Comparison of ENCODE assay signal across 16 cellular contexts in genomic region chr1:43153443-43153842, GRCh38. TPM values are rescaled to one million over a fixed set of nuclear protein-coding genes. Genes with fewer than 3 reads are reported as not detected.
DNase-seq lines count a peak whose midpoint lies in the region; ATAC-seq, FAIRE-seq and TF ChIP-seq lines count a peak whose summit lies in the region.
"Had no signal": no experiment of that assay in that cellular context is flagged by ENCODE, and none has a peak within 500 bp of the region (broad histone marks: within the 10 kb centered on the region; RNA-seq: fewer than 3 reads in every experiment).

No MANE protein-coding gene starts in this region.

- no peaks in the 10 kb centered on the region for H3K23me2 ChIP-seq in H1 (ENCODE audit: low read depth, low read length)

- TF ChIP-seq CTCF in RWPE2 (IDR thresholded peaks at IDR 0.05; ENCODE audit: poor library complexity, severe bottlenecking) (no peak), H1 (IDR thresholded peaks at IDR 0.05; ENCODE audit: control extremely low read depth in 1 of 3, insufficient read depth in 1 of 3, low read depth in 1 of 3, low read length in 3 of 3) (no peak), keratinocyte (optimal IDR thresholded peaks at IDR 0.05 in 1 of 3, IDR thresholded peaks at IDR 0.05 in 1 of 3, conservative IDR thresholded peaks at IDR 0.05 in 1 of 3; ENCODE audit: extremely low read depth in 1 of 3, insufficient read depth in 2 of 3, low read length in 3 of 3) (no peak)

- no peak overlapping the region for H3K18ac ChIP-seq in H1 (ENCODE audit: extremely low read depth, low read length)

- H3K9ac ChIP-seq in HUES6 (ENCODE audit: low read length), result no peak overlapping the region
- H3K9ac ChIP-seq in H1 (replicated peaks in 1 of 4; ENCODE audit: extremely low read depth in 1 of 4, low read depth in 3 of 4, low read length in 3 of 4), result no peak overlapping the region
- no peak overlapping the region for H3K9ac ChIP-seq in keratinocyte (ENCODE audit: control insufficient read depth, extremely low read depth, insufficient read depth, low read length)
- H3K9ac ChIP-seq: GM23248 had no signal

- no peaks in the 10 kb centered on the region for H3K79me2 ChIP-seq in H1 (ENCODE audit: control insufficient read depth in 1 of 2, insufficient read depth in 2 of 2, low read length in 2 of 2)
- no peaks in the 10 kb centered on the region for H3K79me2 ChIP-seq in keratinocyte (ENCODE audit: control insufficient read depth, insufficient read depth, low read length)

- no peak for ATAC-seq in RWPE2 (ENCODE audit: low read depth)
- no peak for ATAC-seq in stimulated activated memory B cell treated with anti-CD40 and anti-IgM and Interleukin-4, amounts not matched to agents 10 μg/mL and 1 μg/mL and 100 μg/mL, for 72 hours
- ATAC-seq: CD8-positive, alpha-beta T cell; HCT116 had no signal

- H3K27me3 ChIP-seq in HUES6 (ENCODE audit: control insufficient read depth, insufficient read depth, low read length), result no peaks in the 10 kb centered on the region
- no peaks in the 10 kb centered on the region for H3K27me3 ChIP-seq in RWPE2 (ENCODE audit: insufficient read depth, poor library complexity, severe bottlenecking)
- no peaks in the 10 kb centered on the region for H3K27me3 ChIP-seq in H1 (replicated peaks in 1 of 4; ENCODE audit: control insufficient read depth in 3 of 4, extremely low read depth in 1 of 4, insufficient read depth in 3 of 4, low read length in 3 of 4)
- no peaks in the 10 kb centered on the region for H3K27me3 ChIP-seq in keratinocyte (ENCODE audit: control insufficient read depth, extremely low read depth, insufficient read depth, low read length)

- POLR2A ChIA-PET in H1 (lab: Charles Lee; ENCODE audit: partially characterized antibody), result no interaction called here

- no peak overlapping the region for H2BK15ac ChIP-seq in H1 (ENCODE audit: low read length)

- H3K79me1 ChIP-seq in H1 (ENCODE audit: low read depth, low read length), result no peaks in the 10 kb centered on the region

- H2BK20ac ChIP-seq in H1 (ENCODE audit: low read length), result peak overlapping the region; percentile 43; the same call in 1 of the 2 replicates

- TF ChIP-seq EP300 in H1 (IDR thresholded peaks at IDR 0.05; ENCODE audit: borderline replicate concordance in 1 of 2, low read depth in 2 of 2, low read length in 2 of 2), result no peak

- 94% methylated on average over 6 of the region's 6 CpGs; no CpG with 5 or more reads in 1 of the 2 experiments for WGBS in H1 (ENCODE audit: extremely low coverage in 1 of 2, insufficient coverage in 1 of 2, insufficient read length in 1 of 2, insufficient replicate concordance in 2 of 2, low coverage in 1 of 2, low lambda C conversion rate in 2 of 2, missing lambda C conversion rate in 1 of 2), 2 experiments

- no peaks in the 10 kb centered on the region for H3K36me3 ChIP-seq in HUES6 (ENCODE audit: control insufficient read depth, insufficient read depth, low read length)
- no peaks in the 10 kb centered on the region for H3K36me3 ChIP-seq in RWPE2 (ENCODE audit: low read depth)
- no peaks in the 10 kb centered on the region for H3K36me3 ChIP-seq in H1 (ENCODE audit: control insufficient read depth in 2 of 4, insufficient read depth in 4 of 4, low read length in 3 of 4)
- no peaks in the 10 kb centered on the region for H3K36me3 ChIP-seq in keratinocyte (ENCODE audit: control insufficient read depth in 2 of 2, extremely low read depth in 1 of 2, insufficient read depth in 2 of 2, low read length in 2 of 2)

- CTCF ChIA-PET in H1 (lab: Charles Lee; ENCODE audit: partially characterized antibody), result interaction anchor here (2.1 kb wide), 1 partner anchor 10 kb away, joined by 14 read pairs; no protein-coding TSS in a partner anchor

- H3K4me2 ChIP-seq in H1 (ENCODE audit: insufficient read depth in 1 of 2, low read depth in 2 of 2, low read length in 2 of 2) (no peak overlapping the region), keratinocyte (ENCODE audit: control insufficient read depth, extremely low read depth, insufficient read depth, low read depth, low read length) (peak overlapping the region; percentile 84)

- H3K56ac ChIP-seq in H1 (replicated peaks; ENCODE audit: insufficient read length, low read depth, low read length), result no peak overlapping the region

- intact Hi-C loops in posterior cingulate gyrus (cut with DNase I), result no loop called here

- H3K27ac ChIP-seq in HUES6 (ENCODE audit: low read depth, low read length), result peak overlapping the region; percentile 10; the same call in 1 of the 2 replicates
- H3K27ac ChIP-seq in RWPE2 (ENCODE audit: poor library complexity, severe bottlenecking), result peak overlapping the region; percentile 34
- H3K27ac ChIP-seq in H1 (ENCODE audit: low read depth, low read length), result no peak overlapping the region
- peak overlapping the region; percentile 75 for H3K27ac ChIP-seq in keratinocyte (ENCODE audit: control insufficient read depth, insufficient read depth, low read length)
- H3K27ac ChIP-seq: GM23248 had no signal

- no peak overlapping the region for H3K14ac ChIP-seq in H1 (ENCODE audit: insufficient read length)

- H3K4ac ChIP-seq in H1 (replicated peaks; ENCODE audit: insufficient read length, low read depth, low read length), result no peak overlapping the region

- H3K4me1 Mint-ChIP-seq in T-helper 2 cell treated with Interferon-gamma antibody and Interleukin-4, amounts not matched to agents 5 μg/mL and 100 μg/mL, for 36 hours (ENCODE audit: low read depth), result peaks cover 4% of the 10 kb centered on the region
- H3K4me1 Mint-ChIP-seq in stimulated activated memory B cell treated with anti-CD40 and anti-IgM and Interleukin-4, amounts not matched to agents 10 μg/mL and 1 μg/mL and 100 μg/mL, for 72 hours, result peaks cover 14% of the 10 kb centered on the region

- no peak overlapping the region for H2BK120ac ChIP-seq in H1 (replicated peaks; ENCODE audit: low read depth, low read length)

- H3K9me3 ChIP-seq in HUES6 (ENCODE audit: control insufficient read depth, insufficient read depth, low read depth, low read length) (no peaks in the 10 kb centered on the region), RWPE2 (ENCODE audit: severe bottlenecking) (no peaks in the 10 kb centered on the region), H1 (ENCODE audit: insufficient read depth in 2 of 2, low read depth in 1 of 2, low read length in 1 of 2) (no peaks in the 10 kb centered on the region), keratinocyte (ENCODE audit: control insufficient read depth, low read depth, low read length) (no peaks in the 10 kb centered on the region)
- H3K9me3 ChIP-seq: Caco-2 had no signal

- no peak overlapping the region for H3K4me3 Mint-ChIP-seq in T-helper 2 cell treated with Interferon-gamma antibody and Interleukin-4, amounts not matched to agents 5 μg/mL and 100 μg/mL, for 36 hours
- H3K4me3 Mint-ChIP-seq in stimulated activated memory B cell treated with anti-CD40 and anti-IgM and Interleukin-4, amounts not matched to agents 10 μg/mL and 1 μg/mL and 100 μg/mL, for 72 hours, result no peak overlapping the region
- H3K4me3 Mint-ChIP-seq: CD4-positive, CD25-positive, alpha-beta regulatory T cell; CD8-positive, alpha-beta T cell; H9 had no signal

- dilution Hi-C loops in keratinocyte (cut with MboI; ENCODE audit: extremely low pct_ligation_motif_present, low sequenced_read_pairs), result no loop called here

- no peak overlapping the region for H4K5ac ChIP-seq in H1 (ENCODE audit: insufficient read length, low read depth, low read length)

- H3K27me3 Mint-ChIP-seq in T-helper 2 cell treated with Interferon-gamma antibody and Interleukin-4, amounts not matched to agents 5 μg/mL and 100 μg/mL, for 36 hours (ENCODE audit: low read depth), result peaks cover 16% of the 10 kb centered on the region
- peaks cover 43% of the 10 kb centered on the region for H3K27me3 Mint-ChIP-seq in stimulated activated memory B cell treated with anti-CD40 and anti-IgM and Interleukin-4, amounts not matched to agents 10 μg/mL and 1 μg/mL and 100 μg/mL, for 72 hours

- H4K20me1 ChIP-seq in H1 (replicated peaks in 1 of 2; ENCODE audit: control insufficient read depth in 1 of 2, insufficient read depth in 2 of 2, low read length in 2 of 2), result no peaks in the 10 kb centered on the region
- no peaks in the 10 kb centered on the region for H4K20me1 ChIP-seq in keratinocyte (ENCODE audit: control insufficient read depth, extremely low read depth, insufficient read depth, low read length)

- H3K36me3 Mint-ChIP-seq in T-helper 2 cell treated with Interferon-gamma antibody and Interleukin-4, amounts not matched to agents 5 μg/mL and 100 μg/mL, for 36 hours (ENCODE audit: low read depth), result no peaks in the 10 kb centered on the region
- no peaks in the 10 kb centered on the region for H3K36me3 Mint-ChIP-seq in stimulated activated memory B cell treated with anti-CD40 and anti-IgM and Interleukin-4, amounts not matched to agents 10 μg/mL and 1 μg/mL and 100 μg/mL, for 72 hours
- H3K36me3 Mint-ChIP-seq: CD4-positive, CD25-positive, alpha-beta regulatory T cell; CD8-positive, alpha-beta T cell had no signal

- no peak overlapping the region for H4K8ac ChIP-seq in H1 (ENCODE audit: extremely low read depth, insufficient read depth, low read length)

- DNase-seq in RWPE2 (ENCODE audit: low spot score), result no peak
- no peak for DNase-seq in H1 (ENCODE audit: low read depth in 1 of 2, low spot score in 2 of 2)
- DNase-seq in keratinocyte (ENCODE audit: low read depth, low spot score), result no peak
- no peak for DNase-seq in posterior cingulate gyrus
- DNase-seq in T-helper 2 cell treated with Interferon-gamma antibody and Interleukin-4, amounts not matched to agents 5 μg/mL and 100 μg/mL, for 36 hours (ENCODE audit: low spot score), result no peak
- DNase-seq: C1 segment of cervical spinal cord; Caco-2; CD4-positive, CD25-positive, alpha-beta regulatory T cell; CD8-positive, alpha-beta T cell; DND-41; GM23248; H9 had no signal

- no peak for TF ChIP-seq POLR2A in H1 (IDR thresholded peaks at IDR 0.05; ENCODE audit: control extremely low read depth in 1 of 2, low read depth in 2 of 2, low read length in 2 of 2)

- FAIRE-seq in H1 (lab: Jason Lieb, UNC), result no peak
- FAIRE-seq in keratinocyte (lab: Jason Lieb, UNC), result no peak
- FAIRE-seq: GM12892 had no signal

- no peak overlapping the region for H3K23ac ChIP-seq in H1 (ENCODE audit: insufficient read length)

- no peaks in the 10 kb centered on the region for H3K9me3 Mint-ChIP-seq in T-helper 2 cell treated with Interferon-gamma antibody and Interleukin-4, amounts not matched to agents 5 μg/mL and 100 μg/mL, for 36 hours
- H3K9me3 Mint-ChIP-seq in stimulated activated memory B cell treated with anti-CD40 and anti-IgM and Interleukin-4, amounts not matched to agents 10 μg/mL and 1 μg/mL and 100 μg/mL, for 72 hours, result no peaks in the 10 kb centered on the region
- H3K9me3 Mint-ChIP-seq: CD8-positive, alpha-beta T cell; H9 had no signal

- H2BK12ac ChIP-seq in H1 (ENCODE audit: low read depth, low read length), result no peak overlapping the region

- H3K4me3 ChIP-seq in HUES6 (ENCODE audit: low read depth, low read length) (no peak overlapping the region), RWPE2 (ENCODE audit: severe bottlenecking) (no peak overlapping the region), H1 (ENCODE audit: extremely low read depth in 1 of 4, insufficient read depth in 2 of 4, low read depth in 3 of 4, low read length in 4 of 4) (no peak overlapping the region), keratinocyte (ENCODE audit: control insufficient read depth in 2 of 3, extremely low read depth in 1 of 3, insufficient read depth in 2 of 3, low read depth in 1 of 3, low read length in 3 of 3) (no peak overlapping the region)
- H3K4me3 ChIP-seq: GM23248 had no signal

- 0 out of 2 replicates have a peak overlapping the region, but pooled peaks have one; percentile 93 for H2BK5ac ChIP-seq in H1 (ENCODE audit: low read depth, low read length)

- no peak for TF ChIP-seq RAD21 in H1 (IDR thresholded peaks at IDR 0.05 in 1 of 2, conservative IDR thresholded peaks at IDR 0.05 in 1 of 2; ENCODE audit: low read depth in 2 of 2, low read length in 2 of 2)

- H2AFZ ChIP-seq in H1 (ENCODE audit: low read length) (no peak overlapping the region), keratinocyte (ENCODE audit: control insufficient read depth, low read length) (no peak overlapping the region)

- H4K91ac ChIP-seq in H1 (replicated peaks; ENCODE audit: insufficient read length, low read length), result no peak overlapping the region

- no peaks in the 10 kb centered on the region for H3K9me1 ChIP-seq in keratinocyte (ENCODE audit: control insufficient read depth, extremely low read depth, insufficient read depth, low read length)

- H2AK5ac ChIP-seq in H1 (ENCODE audit: low read depth, low read length), result no peak overlapping the region

- H3K27ac Mint-ChIP-seq in T-helper 2 cell treated with Interferon-gamma antibody and Interleukin-4, amounts not matched to agents 5 μg/mL and 100 μg/mL, for 36 hours, result no peak overlapping the region
- no peak overlapping the region for H3K27ac Mint-ChIP-seq in stimulated activated memory B cell treated with anti-CD40 and anti-IgM and Interleukin-4, amounts not matched to agents 10 μg/mL and 1 μg/mL and 100 μg/mL, for 72 hours
- H3K27ac Mint-ChIP-seq: CD4-positive, CD25-positive, alpha-beta regulatory T cell; CD8-positive, alpha-beta T cell; H9 had no signal

- H3K4me1 ChIP-seq in HUES6 (ENCODE audit: control insufficient read depth, insufficient read depth, low read length), result peaks cover 17% of the 10 kb centered on the region
- peaks cover 17% of the 10 kb centered on the region for H3K4me1 ChIP-seq in RWPE2 (ENCODE audit: insufficient read depth, poor library complexity, severe bottlenecking)
- peaks cover 0 to 4% (median 1%) of the 10 kb centered on the region in 4 experiments; a peak in 2 of 7 replicates for H3K4me1 ChIP-seq in H1 (replicated peaks in 1 of 4; ENCODE audit: control insufficient read depth in 3 of 4, insufficient read depth in 4 of 4, low read length in 3 of 4)
- H3K4me1 ChIP-seq in keratinocyte (ENCODE audit: control insufficient read depth, extremely low read depth, insufficient read depth, low read length), result peaks cover 13% of the 10 kb centered on the region
- H3K4me1 ChIP-seq: Caco-2 had no signal

RNA-seq across cellular contexts. Expression of gene EBNA1BP2, which starts 18.6 kb away (rescaled TPM):
- 102 and 104 TPM in 2 replicates for total RNA-seq in H1 (2021; fragmentation: NEBNext Ultra II Directional; extraction: Animal tissue kit (Norgen Biotek cat#: 25700))
- polyA plus RNA-seq in H1 (2011; rRNA removed) (31.0 and 46.0 TPM in 2 replicates), keratinocyte (53.2 to 140 TPM (median 122 TPM) in 3 replicates)
- 66.3 TPM for polyA plus RNA-seq in H1 (2011; cell fraction: cytosol; rRNA removed)
- polyA plus RNA-seq in H1 (2011; cell fraction: nucleus; rRNA removed), result 60.5 TPM
- 105 to 125 TPM (median 112 TPM) in 4 replicates for polyA plus RNA-seq in H1 (2012, experiment 1 of 2)
- 34.5 TPM for polyA plus RNA-seq in H1 (2012, experiment 2 of 2)
- 128 TPM for polyA plus RNA-seq in H1 (2013, experiment 1 of 2)
- 128 TPM for polyA plus RNA-seq in H1 (2013, experiment 2 of 2)
- 25.7 and 31.5 TPM in 2 replicates for polyA minus RNA-seq in H1 (2011; rRNA and poly(A)+ RNA removed)
- 28.8 TPM for polyA minus RNA-seq in H1 (2011; cell fraction: cytosol; rRNA and poly(A)+ RNA removed)
- polyA minus RNA-seq in H1 (2011; cell fraction: nucleus; rRNA and poly(A)+ RNA removed), result 31.6 TPM
- 143 TPM for polyA plus RNA-seq in keratinocyte (2011; ENCODE audit: low read depth)
- polyA plus RNA-seq in keratinocyte (2011; cell fraction: cytosol; rRNA removed), result 79.5 and 96.5 TPM in 2 replicates
- polyA plus RNA-seq in keratinocyte (2011; cell fraction: nucleus; rRNA removed), result 78.2 and 80.3 TPM in 2 replicates
- 81.7 and 163 TPM in 2 replicates for polyA plus RNA-seq in keratinocyte (2012; ENCODE audit: low replicate concordance)
- polyA minus RNA-seq in keratinocyte, result 25.0 to 43.8 TPM (median 43.6 TPM) in 3 replicates
- polyA minus RNA-seq in keratinocyte (2011; cell fraction: cytosol; rRNA and poly(A)+ RNA removed), result 46.4 TPM
- 19.8 and 28.1 TPM in 2 replicates for polyA minus RNA-seq in keratinocyte (2011; cell fraction: nucleus; rRNA and poly(A)+ RNA removed)

RNA-seq across cellular contexts. Expression of gene CFAP57, which starts 18.7 kb away (rescaled TPM):
- 0.23 and 0.80 TPM in 2 replicates for total RNA-seq in H1 (2021; fragmentation: NEBNext Ultra II Directional; extraction: Animal tissue kit (Norgen Biotek cat#: 25700))
- 0.20 and 0.36 TPM in 2 replicates for polyA plus RNA-seq in H1 (2011; rRNA removed)
- 0.21 TPM for polyA plus RNA-seq in H1 (2011; cell fraction: cytosol; rRNA removed)
- 0.46 TPM for polyA plus RNA-seq in H1 (2011; cell fraction: nucleus; rRNA removed)
- polyA plus RNA-seq in H1 (2012, experiment 1 of 2), result 0.16 to 1.2 TPM (median 0.36 TPM) in 4 replicates
- not detected for polyA plus RNA-seq in H1 (2012, experiment 2 of 2)
- polyA plus RNA-seq in H1 (2013, experiment 1 of 2), result 0.14 TPM
- 0.13 TPM for polyA plus RNA-seq in H1 (2013, experiment 2 of 2)
- 0.38 and 0.39 TPM in 2 replicates for polyA minus RNA-seq in H1 (2011; rRNA and poly(A)+ RNA removed)
- not detected for polyA minus RNA-seq in H1 (2011; cell fraction: cytosol; rRNA and poly(A)+ RNA removed)
- polyA minus RNA-seq in H1 (2011; cell fraction: nucleus; rRNA and poly(A)+ RNA removed), result 1.5 TPM
- polyA plus RNA-seq in keratinocyte, result 0.24 to 0.39 TPM (median 0.32 TPM) in 3 replicates
- polyA plus RNA-seq in keratinocyte (2011; ENCODE audit: low read depth), result 0.37 TPM
- 0.16 and 0.22 TPM in 2 replicates for polyA plus RNA-seq in keratinocyte (2011; cell fraction: cytosol; rRNA removed)
- polyA plus RNA-seq in keratinocyte (2011; cell fraction: nucleus; rRNA removed), result 0.43 and 0.45 TPM in 2 replicates
- 0.13 and 0.22 TPM in 2 replicates for polyA plus RNA-seq in keratinocyte (2012; ENCODE audit: low replicate concordance)
- 0.10 to 0.22 TPM in 2 of 3 replicates, not detected in the other for polyA minus RNA-seq in keratinocyte
- not detected for polyA minus RNA-seq in keratinocyte (2011; cell fraction: cytosol; rRNA and poly(A)+ RNA removed)
- 0.53 and 0.78 TPM in 2 replicates for polyA minus RNA-seq in keratinocyte (2011; cell fraction: nucleus; rRNA and poly(A)+ RNA removed)
- total RNA-seq: CD4-positive, CD25-positive, alpha-beta regulatory T cell; CD8-positive, alpha-beta T cell had no signal
